1 cellular context compared by ENCODE assay signal in genomic region chr16:4884209-4884608, GRCh38.
TF ChIP-seq lines count a peak whose summit lies in the region.

No MANE protein-coding gene starts in this region.

TF ChIP-seq in H1, 55 proteins besides CTCF, POLR2A, EP300 and RAD21:
- TF ChIP-seq SIRT6 (IDR thresholded peaks at IDR 0.05; ENCODE audit: low read length) (no peak), TAF7 (optimal IDR thresholded peaks at IDR 0.05; ENCODE audit: borderline replicate concordance, low read depth, low read length) (no peak), ATF2 (IDR thresholded peaks at IDR 0.05; ENCODE audit: low read length) (no peak), CEBPB (IDR thresholded peaks at IDR 0.05; ENCODE audit: low read depth, low read length) (no peak), SUZ12 (IDR thresholded peaks at IDR 0.05; ENCODE audit: low read length) (no peak), NANOG (IDR thresholded peaks at IDR 0.05; ENCODE audit: insufficient read depth, low read depth, low read length, poor library complexity, severe bottlenecking) (no peak), ATF3 (IDR thresholded peaks at IDR 0.05; ENCODE audit: insufficient read depth, low read depth, low read length) (no peak), JUND (IDR thresholded peaks at IDR 0.05; ENCODE audit: low read length) (no peak), BCL11A (IDR thresholded peaks at IDR 0.05; ENCODE audit: low read depth in 2 of 2, low read length in 2 of 2) (no peak), RNF2 (IDR thresholded peaks at IDR 0.05; ENCODE audit: borderline replicate concordance, low read depth, low read length, missing control alignments, poor library complexity, severe bottlenecking) (no peak), CTBP2 (IDR thresholded peaks at IDR 0.05; ENCODE audit: borderline replicate concordance, insufficient read depth, insufficient read length, low read length) (no peak), GTF2F1 (IDR thresholded peaks at IDR 0.05; ENCODE audit: borderline replicate concordance, low read depth, low read length) (no peak), SP1 (IDR thresholded peaks at IDR 0.05; ENCODE audit: low read depth, low read length) (no peak), POU5F1 (IDR thresholded peaks at IDR 0.05; ENCODE audit: low read depth, low read length) (no peak), MAFK (IDR thresholded peaks at IDR 0.05; ENCODE audit: low read depth, low read length) (no peak), CBX5 (IDR thresholded peaks at IDR 0.05; ENCODE audit: low read depth, low read length) (no peak), BRCA1 (IDR thresholded peaks at IDR 0.05; ENCODE audit: low read depth, low read length) (no peak), YY1 (IDR thresholded peaks at IDR 0.05; ENCODE audit: low read depth, low read length) (no peak), ASH2L (IDR thresholded peaks at IDR 0.05; ENCODE audit: low read length) (no peak), CHD7 (IDR thresholded peaks at IDR 0.05; ENCODE audit: insufficient replicate concordance, low read length) (no peak)
TF ChIP-seq in H1: peak in this region for 0.
